ENCODE assay signal across 12 cellular contexts in the genomic region with DNA sequence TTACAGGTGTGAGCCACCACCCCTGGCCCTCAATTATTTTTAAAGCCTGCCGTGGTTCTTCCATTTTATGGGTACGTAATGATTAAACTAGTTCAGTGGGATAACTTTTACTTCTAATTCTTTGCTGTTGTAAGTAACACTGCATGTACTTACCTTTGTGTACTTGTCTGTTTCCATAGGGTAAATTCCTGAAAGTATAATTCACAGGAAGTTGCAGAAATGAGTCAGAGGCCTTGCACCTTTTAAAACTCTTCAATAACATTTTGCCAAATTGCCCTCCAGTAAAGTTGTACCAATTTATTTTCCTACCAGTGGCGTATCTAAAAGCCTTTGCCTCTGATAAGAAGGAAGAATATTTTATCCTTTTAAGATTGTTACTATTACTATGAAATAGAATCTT.
DNase-seq lines count a peak whose midpoint lies in the region; ATAC-seq and TF ChIP-seq lines count a peak whose summit lies in the region.
"Had no signal": no experiment of that assay in that cellular context is flagged by ENCODE, and none has a peak within 500 bp of the region (broad histone marks: within the 10 kb centered on the region; RNA-seq: fewer than 3 reads in every experiment).

No MANE protein-coding gene starts in this region.

- H3K27ac ChIP-seq in CD4-positive, CD25-positive, alpha-beta regulatory T cell (ENCODE audit: insufficient read depth, low read length, poor library complexity, severe bottlenecking) = peak overlapping the region; percentile 16
- H3K27ac ChIP-seq: KMS-11 had no signal

- peaks cover 10% of the 10 kb centered on the region for H3K36me3 ChIP-seq in CD4-positive, CD25-positive, alpha-beta regulatory T cell (ENCODE audit: control insufficient read depth, insufficient read depth, low read length)

- H3K27ac Mint-ChIP-seq in CD4-positive, CD25-positive, alpha-beta regulatory T cell = peak overlapping the region; percentile 50 to 88 (median 72)
- peak overlapping the region; percentile 90 for H3K27ac Mint-ChIP-seq in HFFc6
- peak overlapping the region; percentile 73 to 79 for H3K27ac Mint-ChIP-seq in activated naive CD4-positive, alpha-beta T cell treated with anti-CD3 and anti-CD28 coated beads, Interleukin-2, amount 50 U/mL, for 72 hours
- H3K27ac Mint-ChIP-seq: endodermal cell had no signal

- H3K9me3 Mint-ChIP-seq in CD4-positive, CD25-positive, alpha-beta regulatory T cell = no peaks in the 10 kb centered on the region
- H3K9me3 Mint-ChIP-seq in HFFc6 = no peaks in the 10 kb centered on the region
- H3K9me3 Mint-ChIP-seq in activated naive CD4-positive, alpha-beta T cell treated with anti-CD3 and anti-CD28 coated beads, Interleukin-2, amount 50 U/mL, for 72 hours = peaks cover 0 to 4% of the 10 kb centered on the region in 2 donors
- H3K9me3 Mint-ChIP-seq: endodermal cell, WTC11 had no signal

- H3K4me3 ChIP-seq in CD4-positive, CD25-positive, alpha-beta regulatory T cell (ENCODE audit: low read depth, low read length) = no peak overlapping the region

- peaks cover 50 to 91% (median 78%) of the 10 kb centered on the region in 4 donors for H3K4me1 Mint-ChIP-seq in CD4-positive, CD25-positive, alpha-beta regulatory T cell
- peaks cover 97% of the 10 kb centered on the region for H3K4me1 Mint-ChIP-seq in HFFc6 (ENCODE audit: low read depth)

- no peaks in the 10 kb centered on the region for H3K9me3 ChIP-seq in CD4-positive, CD25-positive, alpha-beta regulatory T cell (ENCODE audit: control insufficient read depth in 2 of 2, low read length in 2 of 2)

- H3K4me1 ChIP-seq in CD4-positive, CD25-positive, alpha-beta regulatory T cell (ENCODE audit: control insufficient read depth, insufficient read depth, low read length, poor library complexity, severe bottlenecking) = peaks cover 64% of the 10 kb centered on the region

- peak overlapping the region in 3 of 4 donors; percentile 0 to 35 (median 18) for H3K4me3 Mint-ChIP-seq in CD4-positive, CD25-positive, alpha-beta regulatory T cell
- H3K4me3 Mint-ChIP-seq in HFFc6 = peak overlapping the region; percentile 72
- H3K4me3 Mint-ChIP-seq: endodermal cell, WTC11 had no signal

- peaks cover 20% of the 10 kb centered on the region for H3K36me3 Mint-ChIP-seq in CD4-positive, CD25-positive, alpha-beta regulatory T cell
- H3K36me3 Mint-ChIP-seq in HFFc6 (ENCODE audit: low read depth) = peaks cover 76% of the 10 kb centered on the region
- H3K36me3 Mint-ChIP-seq in activated naive CD4-positive, alpha-beta T cell treated with anti-CD3 and anti-CD28 coated beads, Interleukin-2, amount 50 U/mL, for 72 hours = peaks cover 18 to 60% of the 10 kb centered on the region in 2 donors

- no peak for ATAC-seq in CD4-positive, CD25-positive, alpha-beta regulatory T cell (ENCODE audit: low read depth in 2 of 2)
- no peak for ATAC-seq in activated naive CD4-positive, alpha-beta T cell treated with anti-CD3 and anti-CD28 coated beads, Interleukin-2, amount 50 U/mL, for 72 hours
- no peak for ATAC-seq in HG03196 (IDR thresholded peaks at IDR 0.05; ENCODE audit: unreplicated experiment)
- ATAC-seq: WTC11 had no signal

- no peak for TF ChIP-seq CTCF in HFFc6 (IDR thresholded peaks at IDR 0.05)

- intact Hi-C loops in head of caudate nucleus (cut with DNase I) = no loop called here

- DNase-seq in CD4-positive, CD25-positive, alpha-beta regulatory T cell = no peak
- DNase-seq in HFFc6 (peak; percentile 53), glomerular visceral epithelial cell (ENCODE audit: extremely low spot score) (peak; percentile 30), COLO668 (lab: John Stamatoyannopoulos, UW; ENCODE audit: unreplicated experiment) (no peak), activated gamma-delta T cell (lab: John Stamatoyannopoulos, UW) (no peak), head of caudate nucleus (no peak)
- DNase-seq in activated naive CD4-positive, alpha-beta T cell treated with anti-CD3 and anti-CD28 coated beads, Interleukin-2, amount 50 U/mL, for 72 hours (ENCODE audit: low spot score in 2 of 2) = no peak
- DNase-seq: endodermal cell, small intestine had no signal

- H3K27me3 Mint-ChIP-seq in CD4-positive, CD25-positive, alpha-beta regulatory T cell = no peaks in the 10 kb centered on the region
- no peaks in the 10 kb centered on the region; the same call in 1 of the 2 replicates for H3K27me3 Mint-ChIP-seq in HFFc6 (ENCODE audit: insufficient read depth)

- H3K27me3 ChIP-seq in CD4-positive, CD25-positive, alpha-beta regulatory T cell (ENCODE audit: control insufficient read depth, insufficient read depth, low read length) = no peaks in the 10 kb centered on the region

Comparison
In these comparisons a context has a peak if more than half of its experiments do, and no peak if none do; other contexts are left out.
1. DNase-seq: peak in HFFc6 (single experiment) and glomerular visceral epithelial cell (single experiment); none in CD4-positive, CD25-positive, alpha-beta regulatory T cell (0 of 3), activated naive CD4-positive, alpha-beta T cell treated with anti-CD3 and anti-CD28 coated beads, Interleukin-2, amount 50 U/mL, for 72 hours (0 of 2), COLO668 (single experiment), activated gamma-delta T cell (single experiment) and head of caudate nucleus (0 of 42).
2. Peak in every context shown above with its lines, with median percentiles within 50 percentile points of each other: H3K27ac Mint-ChIP-seq.